ENCODE assay signal across 8 cellular contexts in the genomic region with DNA sequence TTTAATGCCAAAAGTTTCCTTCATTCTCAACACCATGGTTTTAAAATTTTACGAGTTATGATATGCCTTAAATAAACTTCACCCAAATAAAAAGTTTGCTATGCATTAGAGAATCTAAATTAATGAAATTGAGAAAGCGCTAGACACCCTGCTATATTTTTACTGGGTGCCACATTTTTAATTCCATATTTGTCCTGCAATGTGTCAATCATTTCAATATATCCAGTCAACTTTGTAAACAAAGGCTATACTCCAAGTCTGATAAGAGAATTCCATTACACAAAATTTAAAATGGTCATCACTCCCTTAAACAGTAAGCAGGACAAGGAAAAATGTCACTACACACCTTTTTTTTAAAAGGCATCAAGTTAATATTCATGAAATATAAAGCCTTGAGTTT. TPM values are rescaled to one million over a fixed set of nuclear protein-coding genes. Genes with fewer than 3 reads are reported as not detected.
DNase-seq lines count a peak whose midpoint lies in the region; ATAC-seq lines count a peak whose summit lies in the region.

No MANE protein-coding gene starts in this region.

- H3K27me3 ChIP-seq in ACC112 (ENCODE audit: insufficient read depth, low read length) = no peaks in the 10 kb centered on the region
- no peaks in the 10 kb centered on the region for H3K27me3 ChIP-seq in HUES64 (ENCODE audit: insufficient read depth, low read length)
- H3K27me3 ChIP-seq in muscle layer of duodenum (ENCODE audit: low read depth, low read length) = no peaks in the 10 kb centered on the region

- peaks cover 86% of the 10 kb centered on the region for H3K79me2 ChIP-seq in ACC112 (ENCODE audit: control insufficient read depth, insufficient read depth, low read length, unreplicated experiment)

- peak overlapping the region; percentile 99 for H3K4me3 ChIP-seq in ACC112 (ENCODE audit: low read depth, low read length)
- peak overlapping the region; percentile 100 for H3K4me3 ChIP-seq in HUES64 (ENCODE audit: low read length)
- H3K4me3 ChIP-seq in muscle layer of duodenum (ENCODE audit: low read depth in 1 of 2, low read length in 2 of 2) = peak overlapping the region; percentile 97 to 99

- 91% methylated on average over 1 of the region's 2 CpGs for WGBS in HUES64

- DNase-seq in caudate nucleus (lab: John Stamatoyannopoulos, UW) = no peak
- DNase-seq in NCI-H748 treated with DMSO at 0.1 percent for 48 hours (lab: John Stamatoyannopoulos, UW) = no peak
- DNase-seq in A172 (ENCODE audit: low spot score) = no peak

- peaks cover 13% of the 10 kb centered on the region for H3K4me1 ChIP-seq in ACC112 (ENCODE audit: control insufficient read depth, insufficient read depth, low read length, unreplicated experiment)
- H3K4me1 ChIP-seq in HUES64 (ENCODE audit: insufficient read depth, low read length) = peaks cover 33% of the 10 kb centered on the region
- H3K4me1 ChIP-seq in muscle layer of duodenum (ENCODE audit: control insufficient read depth in 1 of 2, insufficient read depth in 2 of 2, low read length in 2 of 2) = peaks cover 7 to 9% of the 10 kb centered on the region in 2 donors

- H3K36me3 ChIP-seq in ACC112 (ENCODE audit: insufficient read depth, low read length) (no peaks in the 10 kb centered on the region), HUES64 (ENCODE audit: insufficient read depth, low read length) (no peaks in the 10 kb centered on the region), muscle layer of duodenum (ENCODE audit: control insufficient read depth in 1 of 2, insufficient read depth in 2 of 2, low read length in 2 of 2) (peaks cover 0 to 10% of the 10 kb centered on the region in 2 donors)

- peak overlapping the region; percentile 99 for H3K9ac ChIP-seq in HUES64 (ENCODE audit: low read depth, low read length)

- H3K9me3 ChIP-seq in HUES64 (ENCODE audit: insufficient read depth, low read depth, low read length) (no peaks in the 10 kb centered on the region), muscle layer of duodenum (ENCODE audit: control insufficient read depth in 1 of 2, low read length in 2 of 2) (no peaks in the 10 kb centered on the region)

- no peak for ATAC-seq in HG02588 (IDR thresholded peaks at IDR 0.05; ENCODE audit: unreplicated experiment)
- no peak for ATAC-seq in HG03159 (IDR thresholded peaks at IDR 0.05; ENCODE audit: unreplicated experiment)

- H2AFZ ChIP-seq in ACC112 (ENCODE audit: low read length, unreplicated experiment) = no peak overlapping the region

- peak overlapping the region; percentile 82 for H3K27ac ChIP-seq in ACC112 (ENCODE audit: low read depth, low read length)
- no peak overlapping the region for H3K27ac ChIP-seq in HUES64 (ENCODE audit: low read depth, low read length)
- peak overlapping the region; percentile 37 for H3K27ac ChIP-seq in caudate nucleus (ENCODE audit: low read depth, low read length)
- peak overlapping the region; percentile 100 for H3K27ac ChIP-seq in muscle layer of duodenum (ENCODE audit: low read length)

RNA-seq across cellular contexts. Expression of gene PPP1R12A, which starts 1.9 kb away (rescaled TPM):
- polyA plus RNA-seq in HUES64 (2013, experiment 1 of 2) = 43.6 TPM
- 44.9 TPM for polyA plus RNA-seq in HUES64 (2013, experiment 2 of 2)
- 59.9 and 65.0 TPM in 2 replicates for total RNA-seq in A172 (2014; rRNA removed; shearing (Covaris generic))
